ENCODE assay signal across 14 cellular contexts in the genomic region with DNA sequence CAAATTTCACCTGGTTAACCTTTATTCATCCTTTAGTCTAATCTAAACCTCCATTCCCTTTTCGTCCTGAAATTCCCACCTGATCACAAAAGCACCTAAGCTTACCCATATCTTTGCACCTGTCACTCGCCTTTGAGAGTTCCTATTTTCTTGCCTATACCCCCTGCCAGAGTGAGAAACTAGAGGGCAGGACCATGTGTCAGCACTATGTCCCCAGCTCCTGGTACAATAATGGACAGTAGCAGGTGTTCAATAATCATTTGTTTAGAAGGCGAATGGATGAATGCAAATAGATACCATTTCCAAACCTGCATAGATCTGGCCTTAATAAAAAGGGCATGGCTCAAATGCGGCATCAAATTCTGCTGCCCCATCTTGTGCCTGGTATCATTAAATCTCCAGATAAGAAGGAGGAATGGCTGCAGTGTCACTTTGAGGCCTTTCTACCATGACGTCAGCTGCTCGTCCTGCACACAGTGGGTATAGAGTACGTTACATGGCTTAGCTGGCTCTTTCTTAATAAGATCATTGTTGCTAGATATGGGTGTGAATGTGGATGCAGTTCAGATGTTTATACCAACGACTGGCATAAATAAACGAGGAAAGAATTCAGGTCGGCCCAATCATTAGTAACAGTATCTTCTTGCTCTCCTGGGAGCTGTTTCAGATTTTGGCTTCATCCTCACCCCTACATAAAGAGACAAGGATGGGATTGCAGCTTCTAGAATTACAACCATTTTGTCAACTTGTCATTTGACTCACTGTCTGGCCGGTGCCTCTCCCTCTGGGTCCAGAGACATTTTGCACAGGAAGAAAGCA.
"Had no signal": no experiment of that assay in that cellular context is flagged by ENCODE, and none has a peak within 500 bp of the region (broad histone marks: within the 10 kb centered on the region; RNA-seq: fewer than 3 reads in every experiment).

No MANE protein-coding gene starts in this region.

- H3K4me3 ChIP-seq: lower lobe of right lung, suprapubic skin, upper lobe of right lung had no signal

- H3K27me3 ChIP-seq: suprapubic skin, upper lobe of right lung had no signal

- H3K9me3 Mint-ChIP-seq: activated CD4-positive, alpha-beta T cell treated with anti-CD3 and anti-CD28 coated beads, Interleukin-2, amount 10 ng/mL, durations not matched to agents 7 days and 5 days; activated naive CD4-positive, alpha-beta T cell treated with anti-CD3 and anti-CD28 coated beads for 36 hours; naive thymus-derived CD4-positive, alpha-beta T cell; T-helper 1 cell treated with Interleukin-12 subunit alpha and Interleukin-12 subunit beta and Interleukin-4 antibody, amounts not matched to agents 30 μg/mL and 1 μg/mL, for 36 hours had no signal

- H3K36me3 ChIP-seq: lower lobe of right lung, suprapubic skin, upper lobe of right lung had no signal

- H3K27ac ChIP-seq: lower lobe of right lung, suprapubic skin, upper lobe of right lung had no signal

- ATAC-seq: lower lobe of right lung; naive thymus-derived CD4-positive, alpha-beta T cell; right cardiac atrium; upper lobe of right lung had no signal

- H3K4me1 ChIP-seq: lower lobe of right lung, upper lobe of right lung had no signal

- H3K9me3 ChIP-seq: lower lobe of right lung, suprapubic skin, upper lobe of right lung had no signal

- H3K4me3 Mint-ChIP-seq: activated CD4-positive, alpha-beta T cell treated with anti-CD3 and anti-CD28 coated beads, Interleukin-2, amount 10 ng/mL, durations not matched to agents 7 days and 5 days; activated naive CD4-positive, alpha-beta T cell treated with anti-CD3 and anti-CD28 coated beads for 36 hours; naive thymus-derived CD4-positive, alpha-beta T cell; T-helper 1 cell treated with Interleukin-12 subunit alpha and Interleukin-12 subunit beta and Interleukin-4 antibody, amounts not matched to agents 30 μg/mL and 1 μg/mL, for 36 hours had no signal

- DNase-seq: activated CD4-positive, alpha-beta T cell treated with anti-CD3 and anti-CD28 coated beads, Interleukin-2, amount 10 ng/mL, durations not matched to agents 7 days and 5 days; activated CD4-positive, CD25-positive, alpha-beta regulatory T cell; activated CD8-positive, alpha-beta memory T cell treated with anti-CD3 and anti-CD28 coated beads for 24 hours; activated naive CD4-positive, alpha-beta T cell treated with anti-CD3 and anti-CD28 coated beads for 36 hours; hypothalamus; lower lobe of right lung; naive thymus-derived CD4-positive, alpha-beta T cell; nucleus accumbens; right cardiac atrium; stimulated activated CD4-positive, alpha-beta T cell treated with anti-CD3 and anti-CD28 coated beads, Interleukin-12 subunit alpha, Interleukin-12 subunit beta, amount 100 ng/mL, for 4 hours; stimulated activated naive CD4-positive, alpha-beta T cell; upper lobe of right lung had no signal

- H3K27ac Mint-ChIP-seq: activated CD4-positive, alpha-beta T cell treated with anti-CD3 and anti-CD28 coated beads, Interleukin-2, amount 10 ng/mL, durations not matched to agents 7 days and 5 days; activated naive CD4-positive, alpha-beta T cell treated with anti-CD3 and anti-CD28 coated beads for 36 hours; naive thymus-derived CD4-positive, alpha-beta T cell; T-helper 1 cell treated with Interleukin-12 subunit alpha and Interleukin-12 subunit beta and Interleukin-4 antibody, amounts not matched to agents 30 μg/mL and 1 μg/mL, for 36 hours had no signal

- H3K36me3 Mint-ChIP-seq: naive thymus-derived CD4-positive, alpha-beta T cell had no signal
